Comparison of ENCODE assay signal across 8 cellular contexts in the genomic region with DNA sequence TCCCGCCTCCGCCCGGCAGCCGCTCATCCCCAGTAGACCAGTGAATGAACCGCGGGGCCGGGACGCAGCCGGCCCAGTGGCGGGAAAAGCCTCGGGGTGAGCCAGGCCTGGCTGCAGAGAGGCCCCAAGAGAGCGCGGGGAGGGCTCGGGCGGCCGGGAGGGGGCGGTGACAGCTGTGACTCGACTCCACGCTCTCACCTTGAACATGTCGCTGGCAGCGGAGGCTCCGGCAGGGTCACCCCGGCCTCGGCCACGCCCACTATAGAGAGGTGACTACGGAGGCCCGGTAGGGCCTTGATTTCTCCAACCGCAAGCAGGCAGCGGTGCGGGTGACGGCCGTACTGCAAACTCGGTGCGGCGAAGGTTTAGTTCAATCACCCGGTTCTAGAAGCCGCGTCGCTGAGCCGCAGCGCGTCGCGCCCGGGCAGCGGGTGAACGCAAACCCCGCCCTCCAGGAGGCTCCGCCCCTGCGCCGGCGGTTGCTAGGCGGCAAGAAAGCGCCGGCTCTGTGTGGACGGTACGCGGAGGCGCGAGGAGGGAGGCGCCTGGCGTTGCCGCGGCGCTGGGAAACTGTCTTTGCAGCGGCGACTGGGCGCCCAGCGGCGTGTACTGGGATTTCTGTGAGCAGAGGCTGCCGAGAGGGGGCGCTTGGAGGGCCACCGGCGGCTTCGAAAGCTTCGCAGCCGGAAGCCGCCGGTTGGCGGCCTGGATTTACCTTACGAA. TPM values are rescaled to one million over a fixed set of nuclear protein-coding genes. Genes with fewer than 3 reads are reported as not detected.
DNase-seq lines count a peak whose midpoint lies in the region; ATAC-seq and TF ChIP-seq lines count a peak whose summit lies in the region.

Gene APOO, minus strand, starts transcription at position 443 of the 723 bp plus-strand sequence. Its CDS starts 236 bp downstream, at position 207.
A gene with protein sequence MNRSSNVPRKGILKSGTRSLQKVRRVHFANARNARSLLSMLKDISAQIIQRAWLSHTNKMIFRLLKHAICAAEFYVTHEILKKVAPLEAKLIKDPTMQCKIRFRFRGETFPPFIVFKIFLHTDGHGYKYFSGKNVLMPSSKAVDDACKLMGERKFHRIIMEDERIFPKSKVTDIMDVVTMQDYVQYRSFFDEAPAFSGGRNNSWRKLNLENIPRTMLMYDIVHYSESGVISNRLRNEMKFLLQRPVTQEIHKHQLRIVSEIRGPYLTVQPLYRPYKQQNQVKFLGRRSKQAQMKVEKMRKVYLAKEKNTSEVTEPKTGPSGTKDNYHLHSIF (plus strand): TSS at position 511 of the 723 bp plus-strand sequence. CDS start 2,297 bp downstream, outside the sequence.

- H3K27ac Mint-ChIP-seq in activated T-cell treated with anti-CD3 and anti-CD28 coated beads, Interleukin-2, amount 50 U/mL, for 72 hours = peak within 1 kb of the TSS; percentile 88
- H3K27ac Mint-ChIP-seq in naive thymus-derived CD4-positive, alpha-beta T cell = peak within 1 kb of the TSS; percentile 85 to 94 (median 90)

- peak within 1 kb of the TSS; percentile 90 for H3K27ac ChIP-seq in DND-41 (ENCODE audit: low read length)
- peak within 1 kb of the TSS; percentile 98 for H3K27ac ChIP-seq in KMS-11
- H3K27ac ChIP-seq in esophagus squamous epithelium = peak within 1 kb of the TSS; percentile 83 to 93 (median 88)
- peak within 1 kb of the TSS; percentile 88 for H3K27ac ChIP-seq in naive thymus-derived CD4-positive, alpha-beta T cell (ENCODE audit: low read depth, low read length)

- H3K4me3 Mint-ChIP-seq in activated T-cell treated with anti-CD3 and anti-CD28 coated beads, Interleukin-2, amount 50 U/mL, for 72 hours = peak within 1 kb of the TSS; percentile 80
- peak within 1 kb of the TSS; percentile 79 to 88 (median 83) for H3K4me3 Mint-ChIP-seq in naive thymus-derived CD4-positive, alpha-beta T cell

- CTCF ChIA-PET in naive thymus-derived CD4-positive, alpha-beta T cell (lab: Charles Lee) = interaction anchor here (0.5 to 2.5 kb wide), 10 partner anchors 18 to 150 kb away, joined by 3 to 16 read pairs (median 4); partner anchors contain the start of gene EIF2S3

- ATAC-seq in DND-41 (ENCODE audit: insufficient read depth, low read depth) (peak; percentile 93), GM21737 (IDR thresholded peaks at IDR 0.05; ENCODE audit: unreplicated experiment) (peak; percentile 92)
- peak; percentile 93 for ATAC-seq in activated T-cell treated with anti-CD3 and anti-CD28 coated beads, Interleukin-2, amount 50 U/mL, for 72 hours (replicated peaks in 1 of 2)
- ATAC-seq in naive thymus-derived CD4-positive, alpha-beta T cell = peak; percentile 95

- H2AFZ ChIP-seq in DND-41 (ENCODE audit: low read depth, low read length) (peak within 1 kb of the TSS; percentile 92), KMS-11 (ENCODE audit: low read depth) (peak within 1 kb of the TSS; percentile 97)

- POLR2A ChIA-PET in naive thymus-derived CD4-positive, alpha-beta T cell (lab: Charles Lee) = interaction anchor here (0.6 to 3.5 kb wide), 7 partner anchors 45 to 152 kb away, joined by 3 to 28 read pairs (median 3); partner anchors contain the start of genes EIF2S3 and SAT1

- 62% methylated on average over 12 of the region's 81 CpGs; no CpG with 5 or more reads in 1 of the 2 donors for WGBS in esophagus squamous epithelium, 2 donors

- H3K9ac ChIP-seq in DND-41 (ENCODE audit: low read depth, low read length) (peak within 1 kb of the TSS; percentile 83), KMS-11 (peak within 1 kb of the TSS; percentile 92)

- TF ChIP-seq CTCF in DND-41 (IDR thresholded peaks at IDR 0.05; ENCODE audit: borderline replicate concordance, extremely low read depth, low read length, poor library complexity, severe bottlenecking) (peak; percentile 76), KMS-11 (conservative IDR thresholded peaks at IDR 0.05; ENCODE audit: low read depth, low read length) (peak; percentile 39), esophagus squamous epithelium (IDR thresholded peaks at IDR 0.05) (peak; percentile 28 to 91 (median 78))

- peak in 2 of 4 donors; percentile 13 to 22 for TF ChIP-seq POLR2A in esophagus squamous epithelium (IDR thresholded peaks at IDR 0.05)

- peaks cover 22% of the 10 kb centered on the region for H3K4me1 ChIP-seq in DND-41 (ENCODE audit: insufficient read depth, low read length)
- H3K4me1 ChIP-seq in KMS-11 (ENCODE audit: low read depth, poor library complexity, severe bottlenecking) = peaks cover 20% of the 10 kb centered on the region
- H3K4me1 ChIP-seq in esophagus squamous epithelium = peaks cover 0 to 19% (median 0%) of the 10 kb centered on the region in 3 donors
- peaks cover 10 to 16% of the 10 kb centered on the region in 2 donors for H3K4me1 ChIP-seq in naive thymus-derived CD4-positive, alpha-beta T cell (ENCODE audit: control insufficient read depth in 2 of 2, insufficient read depth in 2 of 2, low read length in 2 of 2)

- peaks cover 6% of the 10 kb centered on the region for H3K27me3 Mint-ChIP-seq in activated T-cell treated with anti-CD3 and anti-CD28 coated beads, Interleukin-2, amount 50 U/mL, for 72 hours (ENCODE audit: low read depth)
- H3K27me3 Mint-ChIP-seq in naive thymus-derived CD4-positive, alpha-beta T cell = no peaks in the 10 kb centered on the region

- no peaks in the 10 kb centered on the region for H4K20me1 ChIP-seq in DND-41 (ENCODE audit: insufficient read depth, low read length)
- H4K20me1 ChIP-seq in KMS-11 (ENCODE audit: insufficient read depth) = no peaks in the 10 kb centered on the region

- no peaks in the 10 kb centered on the region for H3K9me3 ChIP-seq in DND-41 (ENCODE audit: insufficient read depth, low read length, severe bottlenecking)
- no peaks in the 10 kb centered on the region for H3K9me3 ChIP-seq in esophagus squamous epithelium
- H3K9me3 ChIP-seq in naive thymus-derived CD4-positive, alpha-beta T cell (ENCODE audit: control insufficient read depth in 2 of 3, low read length in 3 of 3) = no peaks in the 10 kb centered on the region

- no peaks in the 10 kb centered on the region for H3K27me3 ChIP-seq in DND-41 (ENCODE audit: insufficient read depth, low read length, poor library complexity)
- H3K27me3 ChIP-seq in KMS-11 (ENCODE audit: insufficient read depth, low read depth) = no peaks in the 10 kb centered on the region
- H3K27me3 ChIP-seq in esophagus squamous epithelium = no peaks in the 10 kb centered on the region
- no peaks in the 10 kb centered on the region for H3K27me3 ChIP-seq in naive thymus-derived CD4-positive, alpha-beta T cell (ENCODE audit: control insufficient read depth in 2 of 2, insufficient read depth in 2 of 2, low read length in 2 of 2)

- 0 out of 2 replicates have a peak, but pooled peaks cover 2% of the 10 kb centered on the region for H3K36me3 ChIP-seq in DND-41 (ENCODE audit: insufficient read depth, low read length)
- H3K36me3 ChIP-seq in KMS-11 (ENCODE audit: insufficient read depth) = no peaks in the 10 kb centered on the region
- no peaks in the 10 kb centered on the region for H3K36me3 ChIP-seq in esophagus squamous epithelium
- no peaks in the 10 kb centered on the region for H3K36me3 ChIP-seq in naive thymus-derived CD4-positive, alpha-beta T cell (ENCODE audit: control insufficient read depth in 2 of 3, insufficient read depth in 3 of 3, low read length in 3 of 3)

- DNase-seq in DND-41 (peak; percentile 94), esophagus squamous epithelium (lab: John Stamatoyannopoulos, UW) (peak; percentile 37)
- peak; percentile 91 to 93 for DNase-seq in activated T-cell treated with anti-CD3 and anti-CD28 coated beads, Interleukin-2, amount 50 U/mL, for 72 hours
- DNase-seq in naive thymus-derived CD4-positive, alpha-beta T cell = peak; percentile 80 to 94 (median 91)
- DNase-seq in stimulated activated naive CD4-positive, alpha-beta T cell (lab: John Stamatoyannopoulos, UW) = peak; percentile 80 to 94 (median 88)

- H3K36me3 Mint-ChIP-seq in activated T-cell treated with anti-CD3 and anti-CD28 coated beads, Interleukin-2, amount 50 U/mL, for 72 hours (ENCODE audit: insufficient read depth in 2 of 2) = no peaks in the 10 kb centered on the region
- H3K36me3 Mint-ChIP-seq in naive thymus-derived CD4-positive, alpha-beta T cell = peaks cover 0 to 3% (median 0%) of the 10 kb centered on the region in 5 donors

- intact Hi-C loops in esophagus squamous epithelium (cut with DNase I) = loop anchor here (10.0 kb wide), 2 partner anchors 147 to 213 kb away; partner anchors contain the start of gene EIF2S3
- intact Hi-C loops in naive thymus-derived CD4-positive, alpha-beta T cell (cut with micrococcal nuclease) = loop anchor here (1.0 to 10.0 kb wide), 12 partner anchors 24 to 785 kb away; partner anchors contain the start of genes EIF2S3 (in 2 of the 2), PRDX4 (in 2 of the 2), SAT1 (in 2 of the 2) and PDK3 (in 1 of the 2)

- H3K79me2 ChIP-seq in DND-41 (ENCODE audit: insufficient read depth, low read length) (peaks cover 29% of the 10 kb centered on the region), KMS-11 (ENCODE audit: insufficient read depth, low read depth) (peaks cover 16% of the 10 kb centered on the region; the same call in 1 of the 2 replicates)

- H3K4me2 ChIP-seq in DND-41 (ENCODE audit: insufficient read depth, low read length) = peak within 1 kb of the TSS; percentile 67
- H3K4me2 ChIP-seq in KMS-11 = peak within 1 kb of the TSS; percentile 78

- no peaks in the 10 kb centered on the region for H3K9me3 Mint-ChIP-seq in activated T-cell treated with anti-CD3 and anti-CD28 coated beads, Interleukin-2, amount 50 U/mL, for 72 hours
- no peaks in the 10 kb centered on the region for H3K9me3 Mint-ChIP-seq in naive thymus-derived CD4-positive, alpha-beta T cell

- H3K4me1 Mint-ChIP-seq in activated T-cell treated with anti-CD3 and anti-CD28 coated beads, Interleukin-2, amount 50 U/mL, for 72 hours (ENCODE audit: low read depth) = peaks cover 12% of the 10 kb centered on the region
- peaks cover 0 to 17% (median 8%) of the 10 kb centered on the region in 7 donors for H3K4me1 Mint-ChIP-seq in naive thymus-derived CD4-positive, alpha-beta T cell

- H3K4me3 ChIP-seq in DND-41 (ENCODE audit: low read depth in 1 of 2, low read length in 2 of 2) (peak within 1 kb of the TSS; percentile 75 to 84), KMS-11 (IDR thresholded peaks at IDR 0.05; ENCODE audit: insufficient read depth, low read depth, low read length) (no peak within 1 kb of the TSS), esophagus squamous epithelium (peak within 1 kb of the TSS; percentile 46 to 70 (median 56))
- peak within 1 kb of the TSS; percentile 62 for H3K4me3 ChIP-seq in naive thymus-derived CD4-positive, alpha-beta T cell (ENCODE audit: low read length)

RNA-seq across cellular contexts. Expression of gene APOO, which starts in this region (rescaled TPM):
- 19.2 TPM for polyA plus RNA-seq in PFSK-1 (2012; ENCODE audit: insufficient read length, low read depth)
- 10 to 100 TPM; 16.6 to 24.4 TPM for total RNA-seq in activated T-cell treated with anti-CD3 and anti-CD28 coated beads, Interleukin-2, amount 50 U/mL, for 72 hours
- 10 to 100 TPM; 10.5 to 25.1 (median 13.7) TPM for total RNA-seq in esophagus squamous epithelium
- total RNA-seq in naive thymus-derived CD4-positive, alpha-beta T cell = 10 to 100 TPM in 2 of 5 experiments, 1 to 10 TPM in 3; 5.4 to 19.2 (median 7.5) TPM
- 10 to 100 TPM; 16.2 to 21.2 TPM for polyA plus RNA-seq in naive thymus-derived CD4-positive, alpha-beta T cell

RNA-seq across cellular contexts. Expression of the second gene that starts in this region (rescaled TPM):
- not detected for polyA plus RNA-seq in PFSK-1 (2012; ENCODE audit: insufficient read length, low read depth)
- not detected for total RNA-seq in activated T-cell treated with anti-CD3 and anti-CD28 coated beads, Interleukin-2, amount 50 U/mL, for 72 hours
- under 1 TPM in 2 of 4 donors, not detected in 2; 0.15 to 0.95 TPM for total RNA-seq in esophagus squamous epithelium
- total RNA-seq in naive thymus-derived CD4-positive, alpha-beta T cell = not detected
- polyA plus RNA-seq in naive thymus-derived CD4-positive, alpha-beta T cell = not detected

Comparison
In these comparisons a context has a peak if more than half of its experiments do, and no peak if none do; other contexts are left out.
1. DNase-seq: peak in every context shown above with its lines; median percentile 94 in DND-41; 92 in activated T-cell treated with anti-CD3 and anti-CD28 coated beads, Interleukin-2, amount 50 U/mL, for 72 hours; 91 in naive thymus-derived CD4-positive, alpha-beta T cell; 88 in stimulated activated naive CD4-positive, alpha-beta T cell; 37 in esophagus squamous epithelium.